In genomic region chr5:148848378-148849031, GRCh38 we compare ENCODE assay signal across 1 cellular context.
TF ChIP-seq lines count a peak whose summit lies in the region.

No MANE protein-coding gene starts in this region.

TF ChIP-seq in HepG2, 621 proteins besides CTCF, POLR2A, EP300 and RAD21 (continued from another document):
- no peak for TF ChIP-seq PATZ1 (CRISPR knock-in tag; IDR thresholded peaks at IDR 0.05)
- TF ChIP-seq SOX5 (CRISPR knock-in tag; IDR thresholded peaks at IDR 0.05; ENCODE audit: borderline replicate concordance), result no peak
- TF ChIP-seq PBX3 (CRISPR knock-in tag; IDR thresholded peaks at IDR 0.05; ENCODE audit: borderline replicate concordance), result no peak
- TF ChIP-seq KDM1A (CRISPR knock-in tag; IDR thresholded peaks at IDR 0.05), result no peak
- no peak for TF ChIP-seq ZNF850 (CRISPR knock-in tag; conservative IDR thresholded peaks at IDR 0.05)
- no peak for TF ChIP-seq MXD3 (CRISPR knock-in tag; IDR thresholded peaks at IDR 0.05)
- no peak for TF ChIP-seq ZNF878 (CRISPR knock-in tag; IDR thresholded peaks at IDR 0.05)
- TF ChIP-seq NFE2L2 (IDR thresholded peaks at IDR 0.05; ENCODE audit: low read length), result no peak
- no peak for TF ChIP-seq ZSCAN22 (CRISPR knock-in tag; IDR thresholded peaks at IDR 0.05)
